17 cellular contexts compared by ENCODE assay signal in genomic region chr19:44344255-44344654, GRCh38. TPM values are rescaled to one million over a fixed set of nuclear protein-coding genes. Genes with fewer than 3 reads are reported as not detected.
DNase-seq lines count a peak whose midpoint lies in the region; ATAC-seq, FAIRE-seq and TF ChIP-seq lines count a peak whose summit lies in the region.
"Had no signal": no experiment of that assay in that cellular context is flagged by ENCODE, and none has a peak within 500 bp of the region (broad histone marks: within the 10 kb centered on the region; RNA-seq: fewer than 3 reads in every experiment).

No MANE protein-coding gene starts in this region.

- H3K27ac ChIP-seq in MM.1S (ENCODE audit: low read length) (peak overlapping the region; percentile 61; the same call in 1 of the 2 replicates), GM12878 (ENCODE audit: control insufficient read depth, insufficient read depth) (no peak overlapping the region)
- H3K27ac ChIP-seq: Peyer's patch, SJCRH30 had no signal

- H3K79me2 ChIP-seq in MM.1S (ENCODE audit: low read length), result no peaks in the 10 kb centered on the region
- no peaks in the 10 kb centered on the region for H3K79me2 ChIP-seq in GM12878 (ENCODE audit: control insufficient read depth, insufficient read depth, low read length)

- CTCF ChIA-PET in GM12878 (lab: Yijun Ruan, JAX), result no interaction called here

- intact Hi-C loops in GM12878 (cut with micrococcal nuclease; ENCODE audit: unreplicated experiment), result no loop called here

- no peak for TF ChIP-seq RAD21 in GM12878 (IDR thresholded peaks at IDR 0.05; ENCODE audit: insufficient read depth, low read depth, low read length)

- peak; percentile 29 for TF ChIP-seq CTCF in GM12873 (IDR thresholded peaks at IDR 0.05; ENCODE audit: insufficient read depth, low read depth, low read length, missing control alignments)
- no peak for TF ChIP-seq CTCF in MM.1S (IDR thresholded peaks at IDR 0.05; ENCODE audit: low read length)
- TF ChIP-seq CTCF in GM12878 (IDR thresholded peaks at IDR 0.05 in 2 of 3, conservative IDR thresholded peaks at IDR 0.05 in 1 of 3; ENCODE audit: control insufficient read depth in 2 of 3, extremely low read depth in 1 of 3, insufficient read depth in 1 of 3, low read depth in 3 of 3, low read length in 3 of 3), result no peak

- H3K4me3 ChIP-seq in MM.1S (ENCODE audit: low read length), result no peak overlapping the region
- H3K4me3 ChIP-seq in GM12878, result no peak overlapping the region
- H3K4me3 ChIP-seq in HAP-1, result no peak overlapping the region
- H3K4me3 ChIP-seq: Peyer's patch, SJCRH30 had no signal

- H3K4me3 Mint-ChIP-seq in stimulated activated memory B cell treated with anti-CD40 and anti-IgM and Interleukin-4, amounts not matched to agents 10 μg/mL and 1 μg/mL and 100 μg/mL, for 72 hours, result no peak overlapping the region
- H3K4me3 Mint-ChIP-seq: CD8-positive, alpha-beta T cell; H9; T-cell had no signal

- H3K9me2 ChIP-seq in MM.1S (replicated peaks; ENCODE audit: insufficient read depth, low read length), result no peaks in the 10 kb centered on the region

- peaks cover 9% of the 10 kb centered on the region for H3K36me3 Mint-ChIP-seq in stimulated activated memory B cell treated with anti-CD40 and anti-IgM and Interleukin-4, amounts not matched to agents 10 μg/mL and 1 μg/mL and 100 μg/mL, for 72 hours

- H3K9me3 ChIP-seq in MM.1S (replicated peaks; ENCODE audit: insufficient read depth, low read length) (no peaks in the 10 kb centered on the region), GM12878 (replicated peaks; ENCODE audit: control insufficient read depth, insufficient read depth, low read length) (no peaks in the 10 kb centered on the region; the same call in 2 of the 3 replicates), HAP-1 (peaks cover 6% of the 10 kb centered on the region; the same call in 1 of the 2 replicates)

- TF ChIP-seq EP300 in GM12878 (IDR thresholded peaks at IDR 0.05; ENCODE audit: borderline replicate concordance in 1 of 2, control insufficient read depth in 1 of 2, low read depth in 2 of 2, low read length in 2 of 2), result no peak

- no peaks in the 10 kb centered on the region for H3K4me1 Mint-ChIP-seq in stimulated activated memory B cell treated with anti-CD40 and anti-IgM and Interleukin-4, amounts not matched to agents 10 μg/mL and 1 μg/mL and 100 μg/mL, for 72 hours
- H3K4me1 Mint-ChIP-seq: H9, T-cell had no signal

- peak overlapping the region; percentile 31; the same call in 1 of the 2 replicates for H3K4me2 ChIP-seq in MM.1S (ENCODE audit: low read depth, low read length)
- no peak overlapping the region for H3K4me2 ChIP-seq in GM12878 (ENCODE audit: control insufficient read depth, insufficient read depth)

- FAIRE-seq in GM12878 (lab: Jason Lieb, UNC) (no peak), frontal cortex (lab: Jason Lieb, UNC) (no peak)

- no peaks in the 10 kb centered on the region for H4K20me1 ChIP-seq in MM.1S (ENCODE audit: insufficient read depth, low read length)
- no peaks in the 10 kb centered on the region for H4K20me1 ChIP-seq in GM12878 (ENCODE audit: control insufficient read depth, insufficient read depth)

- H3K9ac ChIP-seq in MM.1S (ENCODE audit: low read length) (no peak overlapping the region), GM12878 (ENCODE audit: control insufficient read depth, insufficient read depth, low read length) (no peak overlapping the region)

- in situ Hi-C loops in GM12878 (cut with MboI) (no loop called here), HAP-1 (cut with MboI; ENCODE audit: low sequenced_read_pairs) (no loop called here)

- H3K4me1 ChIP-seq in MM.1S (ENCODE audit: low read length) (peaks cover 15% of the 10 kb centered on the region; the same call in 1 of the 2 replicates), GM12878 (ENCODE audit: control insufficient read depth, insufficient read depth, low read length) (no peaks in the 10 kb centered on the region), HAP-1 (no peaks in the 10 kb centered on the region)
- H3K4me1 ChIP-seq: Peyer's patch, SJCRH30 had no signal

- RAD21 ChIA-PET in GM12878 (lab: Charles Lee; ENCODE audit: unreplicated experiment), result no interaction called here

- SMC1A ChIA-PET in GM12878 (lab: Charles Lee; ENCODE audit: uncharacterized antibody, unreplicated experiment), result no interaction called here

- POLR2A ChIA-PET in GM12878 (lab: Charles Lee), result no interaction called here

- no peak overlapping the region for H3K27ac Mint-ChIP-seq in stimulated activated memory B cell treated with anti-CD40 and anti-IgM and Interleukin-4, amounts not matched to agents 10 μg/mL and 1 μg/mL and 100 μg/mL, for 72 hours
- H3K27ac Mint-ChIP-seq: CD8-positive, alpha-beta T cell; H9; T-cell had no signal

- H3K27me3 ChIP-seq in MM.1S (replicated peaks; ENCODE audit: insufficient read depth, low read length), result no peaks in the 10 kb centered on the region
- no peaks in the 10 kb centered on the region for H3K27me3 ChIP-seq in GM12878 (replicated peaks in 1 of 2; ENCODE audit: control insufficient read depth in 2 of 2, insufficient read depth in 2 of 2, low read length in 1 of 2)
- H3K27me3 ChIP-seq in HAP-1 (ENCODE audit: low read depth), result no peaks in the 10 kb centered on the region
- H3K27me3 ChIP-seq: Peyer's patch, SJCRH30 had no signal

- H3K9me3 Mint-ChIP-seq in stimulated activated memory B cell treated with anti-CD40 and anti-IgM and Interleukin-4, amounts not matched to agents 10 μg/mL and 1 μg/mL and 100 μg/mL, for 72 hours, result peaks cover 15% of the 10 kb centered on the region

- H3K36me3 ChIP-seq in MM.1S (replicated peaks; ENCODE audit: insufficient read depth, low read length), result no peaks in the 10 kb centered on the region
- H3K36me3 ChIP-seq in GM12878 (ENCODE audit: control insufficient read depth in 2 of 2, insufficient read depth in 2 of 2, low read length in 1 of 2), result no peaks in the 10 kb centered on the region
- no peaks in the 10 kb centered on the region for H3K36me3 ChIP-seq in HAP-1 (replicated peaks)

- H2AFZ ChIP-seq in MM.1S (ENCODE audit: low read length) (no peak overlapping the region), GM12878 (ENCODE audit: control insufficient read depth, low read depth, low read length) (no peak overlapping the region)

- BruUV-seq in GM12878 (replicated peaks; lab: Mats Ljungman, UMichigan), result no TSS peak

- WGBS in GM12878 (ENCODE audit: insufficient coverage, insufficient replicate concordance, low lambda C conversion rate, missing lambda C conversion rate), result 4% methylated on average over 1 of the region's 1 CpG

- no peaks in the 10 kb centered on the region for H3F3A ChIP-seq in MM.1S (ENCODE audit: insufficient read depth, low read length)

- peak; percentile 74 for ATAC-seq in GM12878
- ATAC-seq in stimulated activated memory B cell treated with anti-CD40 and anti-IgM and Interleukin-4, amounts not matched to agents 10 μg/mL and 1 μg/mL and 100 μg/mL, for 72 hours, result peak; percentile 73
- ATAC-seq: CD8-positive, alpha-beta T cell; T-cell had no signal

- TF ChIP-seq POLR2A in GM12878 (IDR thresholded peaks at IDR 0.05; ENCODE audit: low read depth, low read length), result no peak

- DNase-seq in MM.1S, result peak; percentile 59
- peak; percentile 23 for DNase-seq in GM12878 (ENCODE audit: low read depth, low spot score)
- no peak for DNase-seq in HAP-1 (ENCODE audit: low spot score in 2 of 2)
- DNase-seq in frontal cortex (ENCODE audit: low spot score in 2 of 2), result no peak
- DNase-seq in AG08396 (ENCODE audit: low spot score), result no peak
- DNase-seq: CD8-positive, alpha-beta T cell; H9; KBM-7; NCI-H1417 treated with DMSO at 0.1 percent for 48 hours; NCI-H187; NCI-H446; NCI-H526; Peyer's patch; SJCRH30; T-cell had no signal

- H3K27me3 Mint-ChIP-seq in stimulated activated memory B cell treated with anti-CD40 and anti-IgM and Interleukin-4, amounts not matched to agents 10 μg/mL and 1 μg/mL and 100 μg/mL, for 72 hours, result no peaks in the 10 kb centered on the region

RNA-seq across cellular contexts. Expression of gene ZNF112, which starts 12.2 kb away (rescaled TPM):
- 0.27 and 0.47 TPM in 2 replicates for total RNA-seq in GM12878 (2013; cell fraction: nucleolus; rRNA removed)
- total RNA-seq in GM12878 (2014; rRNA removed) (not detected in 2 replicates), GM12878 (2014; rRNA removed; fragmentation: Illumina TruSeq; extraction: Trizol) (0.04 TPM in 1 of 2 replicates, not detected in the other), GM12878 (2021) (not detected in 2 replicates), frontal cortex (28.1 TPM)
- 0.10 TPM for polyA plus RNA-seq in GM12878 (2011; ENCODE audit: low read depth)
- polyA plus RNA-seq in GM12878 (2011; rRNA removed) (0.01 and 0.11 TPM in 2 replicates), GM12878 (2014; fragmentation: Illumina TruSeq; extraction: Trizol) (0.03 TPM in 1 of 2 replicates, not detected in the other), GM12878 (2014; fragmentation: Nextera tagmentation; extraction: Ambion mirVana) (not detected), GM12878 (2014; rRNA removed) (0.08 TPM in 1 of 2 replicates, not detected in the other), GM12878 (2016; fragmentation: Nextera tagmentation; extraction: Ambion mirVana) (under 1 TPM; 0.07 to 0.25 TPM)
- polyA plus RNA-seq in GM12878 (2011; cell fraction: cytosol; rRNA removed), result 0.01 TPM in 1 of 2 replicates, not detected in the other
- polyA plus RNA-seq in GM12878 (2011; cell fraction: nucleus; rRNA removed), result 0.09 and 0.19 TPM in 2 replicates
- polyA plus RNA-seq in GM12878 (2012), result 0.07 and 0.08 TPM in 2 replicates
- polyA minus RNA-seq in GM12878 (2011; rRNA and poly(A)+ RNA removed), result not detected in 2 replicates
- not detected in 2 replicates for polyA minus RNA-seq in GM12878 (2011; cell fraction: cytosol; rRNA and poly(A)+ RNA removed)
- polyA minus RNA-seq in GM12878 (2011; cell fraction: nucleus; rRNA and poly(A)+ RNA removed), result 0.10 and 0.12 TPM in 2 replicates
- total RNA-seq: CD8-positive, alpha-beta T cell had no signal

RNA-seq across cellular contexts. Expression of gene ZNF235, which starts 39.4 kb away (rescaled TPM):
- 88.3 and 93.4 TPM in 2 replicates for total RNA-seq in GM12878 (2013; cell fraction: nucleolus; rRNA removed)
- total RNA-seq in GM12878 (2014; rRNA removed) (4.7 and 5.9 TPM in 2 replicates), GM12878 (2014; rRNA removed; fragmentation: Illumina TruSeq; extraction: Trizol) (7.0 and 7.4 TPM in 2 replicates), GM12878 (2021) (3.9 and 4.8 TPM in 2 replicates), frontal cortex (16.3 TPM)
- 3.0 TPM for polyA plus RNA-seq in GM12878 (2011; ENCODE audit: low read depth)
- polyA plus RNA-seq in GM12878 (2011; rRNA removed) (9.0 and 12.2 TPM in 2 replicates), GM12878 (2014; fragmentation: Illumina TruSeq; extraction: Trizol) (4.1 and 7.5 TPM in 2 replicates), GM12878 (2014; fragmentation: Nextera tagmentation; extraction: Ambion mirVana) (1 to 10 TPM; 2.8 to 5.0 TPM), GM12878 (2014; rRNA removed) (2.7 and 4.0 TPM in 2 replicates), GM12878 (2016; fragmentation: Nextera tagmentation; extraction: Ambion mirVana) (1 to 10 TPM; 3.6 to 4.9 TPM)
- polyA plus RNA-seq in GM12878 (2011; cell fraction: cytosol; rRNA removed), result 3.7 and 6.0 TPM in 2 replicates
- polyA plus RNA-seq in GM12878 (2011; cell fraction: nucleus; rRNA removed), result 9.1 and 10.8 TPM in 2 replicates
- polyA plus RNA-seq in GM12878 (2012), result 2.5 and 4.0 TPM in 2 replicates
- 16.0 and 17.0 TPM in 2 replicates for polyA minus RNA-seq in GM12878 (2011; rRNA and poly(A)+ RNA removed)
- polyA minus RNA-seq in GM12878 (2011; cell fraction: cytosol; rRNA and poly(A)+ RNA removed), result 2.1 and 3.4 TPM in 2 replicates
- 16.8 and 23.8 TPM in 2 replicates for polyA minus RNA-seq in GM12878 (2011; cell fraction: nucleus; rRNA and poly(A)+ RNA removed)

RNA-seq across cellular contexts. Expression of gene ZNF285, which starts 57.2 kb away (rescaled TPM):
- 3.8 and 4.7 TPM in 2 replicates for total RNA-seq in GM12878 (2013; cell fraction: nucleolus; rRNA removed)
- total RNA-seq in GM12878 (2014; rRNA removed) (0.28 TPM in 1 of 2 replicates, not detected in the other), GM12878 (2014; rRNA removed; fragmentation: Illumina TruSeq; extraction: Trizol) (0.13 and 0.23 TPM in 2 replicates), GM12878 (2021) (0.19 TPM in 1 of 2 replicates, not detected in the other), frontal cortex (30.2 TPM)
- 0.09 TPM for polyA plus RNA-seq in GM12878 (2011; ENCODE audit: low read depth)
- polyA plus RNA-seq in GM12878 (2011; rRNA removed) (0.33 and 0.71 TPM in 2 replicates), GM12878 (2014; fragmentation: Illumina TruSeq; extraction: Trizol) (0.27 and 0.31 TPM in 2 replicates), GM12878 (2014; fragmentation: Nextera tagmentation; extraction: Ambion mirVana) (under 1 TPM in 1 of 2 experiments, not detected in 1; 0.02 TPM), GM12878 (2014; rRNA removed) (0.05 and 0.20 TPM in 2 replicates), GM12878 (2016; fragmentation: Nextera tagmentation; extraction: Ambion mirVana) (under 1 TPM in 1 of 2 experiments, not detected in 1; 0.40 TPM)
- polyA plus RNA-seq in GM12878 (2011; cell fraction: cytosol; rRNA removed), result 0.07 and 0.19 TPM in 2 replicates
- 0.32 and 0.70 TPM in 2 replicates for polyA plus RNA-seq in GM12878 (2011; cell fraction: nucleus; rRNA removed)
- 0.05 and 0.20 TPM in 2 replicates for polyA plus RNA-seq in GM12878 (2012)
- polyA minus RNA-seq in GM12878 (2011; rRNA and poly(A)+ RNA removed), result 0.59 and 1.2 TPM in 2 replicates
- polyA minus RNA-seq in GM12878 (2011; cell fraction: cytosol; rRNA and poly(A)+ RNA removed), result not detected in 2 replicates
- polyA minus RNA-seq in GM12878 (2011; cell fraction: nucleus; rRNA and poly(A)+ RNA removed), result 0.10 and 0.60 TPM in 2 replicates

Comparison
In these comparisons a context has a peak if more than half of its experiments do, and no peak if none do; other contexts are left out.
1. DNase-seq: peak in MM.1S (single experiment) and GM12878 (single experiment); none in HAP-1 (0 of 2), frontal cortex (0 of 2) and AG08396 (single experiment).
2. RNA of gene ZNF112, which starts 12.2 kb away (total RNA-seq): 28.1 TPM in frontal cortex (single experiment); 0.04 to 0.47 TPM in GM12878; every median in the first group is over 10 times any median in the second.